In the genomic region with DNA sequence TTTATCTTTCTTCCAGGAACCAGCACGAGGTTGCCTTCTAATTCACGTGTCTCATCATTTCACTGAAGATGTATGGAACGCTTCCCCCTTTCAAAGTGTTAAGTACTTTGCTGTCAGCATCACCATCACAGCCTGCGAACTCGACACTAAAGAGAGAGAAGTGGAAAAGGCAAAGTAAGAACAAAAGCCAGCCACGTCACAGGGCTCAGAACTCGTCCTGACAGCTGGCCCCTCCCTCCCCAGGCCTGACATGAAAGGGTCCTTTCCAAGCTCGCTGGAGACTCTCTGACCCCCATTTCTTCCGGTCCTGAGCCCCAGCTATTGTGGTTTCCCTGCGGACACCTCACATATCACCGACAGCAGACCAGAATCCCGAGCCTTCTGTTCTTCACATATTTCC, we compare ENCODE assay signal across 7 cellular contexts.
"Had no signal": no experiment of that assay in that cellular context is flagged by ENCODE, and none has a peak within 500 bp of the region (broad histone marks: within the 10 kb centered on the region; RNA-seq: fewer than 3 reads in every experiment).

No MANE protein-coding gene starts in this region.

- H3K9ac ChIP-seq: KMS-11 had no signal

- FAIRE-seq: HTR-8/SVneo, K562 had no signal

- ATAC-seq: K562 had no signal

- H3K4me2 ChIP-seq: KMS-11 had no signal

- H3K27ac ChIP-seq: HL-60, KMS-11 had no signal

- H3K4me3 ChIP-seq: K562 had no signal

- DNase-seq: IMR-90, KBM-7, KG1 had no signal
